In genomic region chr4:151852202-151852601, GRCh38 we compare ENCODE assay signal across 25 cellular contexts.
DNase-seq lines count a peak whose midpoint lies in the region; ATAC-seq, FAIRE-seq and TF ChIP-seq lines count a peak whose summit lies in the region.
"Had no signal": no experiment of that assay in that cellular context is flagged by ENCODE, and none has a peak within 500 bp of the region (broad histone marks: within the 10 kb centered on the region; RNA-seq: fewer than 3 reads in every experiment).

No MANE protein-coding gene starts in this region.

- FAIRE-seq in HepG2 (lab: Jason Lieb, UNC) = no peak
- FAIRE-seq: GM12878, GM12892, GM18507 had no signal

- no peak overlapping the region for H2BK15ac ChIP-seq in IMR-90 (ENCODE audit: low read depth, low read length)

- H2AFZ ChIP-seq in HepG2 (ENCODE audit: low read length) (no peak overlapping the region), IMR-90 (replicated peaks; ENCODE audit: low read length, poor library complexity) (no peak overlapping the region)

- H3K4me1 Mint-ChIP-seq in activated naive CD8-positive, alpha-beta T cell treated with anti-CD3 and anti-CD28 coated beads for 36 hours = peaks cover 2% of the 10 kb centered on the region
- H3K4me1 Mint-ChIP-seq: CD4-positive, alpha-beta memory T cell; CD4-positive, CD25-positive, alpha-beta regulatory T cell; CD8-positive, alpha-beta memory T cell had no signal

- no peaks in the 10 kb centered on the region for H3K79me1 ChIP-seq in IMR-90 (ENCODE audit: low read depth in 1 of 2, low read length in 2 of 2)

- no peak overlapping the region for H3K4me3 Mint-ChIP-seq in activated naive CD8-positive, alpha-beta T cell treated with anti-CD3 and anti-CD28 coated beads for 36 hours
- H3K4me3 Mint-ChIP-seq: CD4-positive, alpha-beta memory T cell; CD4-positive, CD25-positive, alpha-beta regulatory T cell; CD8-positive, alpha-beta memory T cell had no signal

- no peak overlapping the region for H4K91ac ChIP-seq in IMR-90 (ENCODE audit: insufficient read depth, low read depth, low read length)

- H4K20me1 ChIP-seq in HepG2 (ENCODE audit: insufficient read depth, low read length) = no peaks in the 10 kb centered on the region
- no peaks in the 10 kb centered on the region for H4K20me1 ChIP-seq in IMR-90 (ENCODE audit: insufficient read depth, low read length)
- H4K20me1 ChIP-seq: BLaER1 had no signal

- no peak overlapping the region for H2BK120ac ChIP-seq in IMR-90 (ENCODE audit: low read depth, low read length)

- TF ChIP-seq CTCF in HepG2 (CRISPR knock-in tag; IDR thresholded peaks at IDR 0.05) (no peak), right lobe of liver (IDR thresholded peaks at IDR 0.05) (no peak), IMR-90 (conservative IDR thresholded peaks at IDR 0.05; ENCODE audit: low read depth, low read length) (no peak)

- BruUV-seq in HepG2 (replicated peaks; lab: Mats Ljungman, UMichigan) (no TSS peak), IMR-90 (replicated peaks; lab: Mats Ljungman, UMichigan) (no TSS peak)

- H2AK5ac ChIP-seq in IMR-90 (ENCODE audit: low read depth, low read length) = no peak overlapping the region

- dilution Hi-C loops in IMR-90 (cut with HindIII; ENCODE audit: low sequenced_read_pairs, unreplicated experiment) = no loop called here

- H3K79me2 ChIP-seq in HepG2 (ENCODE audit: insufficient read depth, low read length) = no peaks in the 10 kb centered on the region

- H3K27me3 ChIP-seq in HepG2 (ENCODE audit: control insufficient read depth in 1 of 2, insufficient read depth in 2 of 2, low read length in 2 of 2) (peaks cover 0 to 3% of the 10 kb centered on the region in 2 experiments; a peak in 1 of 5 replicates), right lobe of liver (no peaks in the 10 kb centered on the region), IMR-90 (ENCODE audit: control insufficient read depth, insufficient read depth, low read length) (peaks cover 8% of the 10 kb centered on the region; the same call in 1 of the 2 replicates)
- H3K27me3 ChIP-seq: BE2C, BLaER1 had no signal

- no peak overlapping the region for H2BK20ac ChIP-seq in IMR-90 (ENCODE audit: low read depth, low read length)

- in situ Hi-C loops in HepG2 (cut with HindIII; ENCODE audit: extremely low pct_ligation_motif_present, low pct_unique_long_range_greater_than_20kb) = no loop called here
- in situ Hi-C loops in IMR-90 (cut with MboI; ENCODE audit: low sequenced_read_pairs) = no loop called here

- no peak overlapping the region for H2BK5ac ChIP-seq in IMR-90 (ENCODE audit: low read depth, low read length, poor library complexity, severe bottlenecking)

- no peak overlapping the region for H3K4ac ChIP-seq in IMR-90 (ENCODE audit: low read depth, low read length)

- H4K5ac ChIP-seq in IMR-90 (ENCODE audit: low read depth, low read length) = no peak overlapping the region

- H3K9me3 ChIP-seq in HepG2 (ENCODE audit: low read length) = no peaks in the 10 kb centered on the region
- H3K9me3 ChIP-seq in right lobe of liver = no peaks in the 10 kb centered on the region
- no peaks in the 10 kb centered on the region for H3K9me3 ChIP-seq in IMR-90 (ENCODE audit: control insufficient read depth, insufficient read depth, low read length)
- H3K9me3 ChIP-seq: BE2C, BLaER1 had no signal

- H4K8ac ChIP-seq in IMR-90 (ENCODE audit: low read depth in 2 of 2, low read length in 2 of 2) = no peak overlapping the region

- ATAC-seq in HepG2 = no peak
- ATAC-seq in right lobe of liver = no peak
- no peak for ATAC-seq in IMR-90 (ENCODE audit: low read depth)
- ATAC-seq: GM12878 had no signal

- no peak overlapping the region for H3K27ac ChIP-seq in HepG2 (ENCODE audit: extremely low read length, insufficient read depth, low read length)
- H3K27ac ChIP-seq in right lobe of liver = no peak overlapping the region
- no peak overlapping the region for H3K27ac ChIP-seq in IMR-90 (ENCODE audit: insufficient read depth, low read length)
- H3K27ac ChIP-seq: 22Rv1, BLaER1 had no signal

- H3K9ac ChIP-seq in HepG2 (ENCODE audit: insufficient read depth, low read depth, low read length) (no peak overlapping the region), IMR-90 (ENCODE audit: low read depth, low read length) (no peak overlapping the region)
- H3K9ac ChIP-seq: BLaER1 had no signal

- POLR2A ChIA-PET in HepG2 (lab: Yijun Ruan, JAX) (no interaction called here), IMR-90 (lab: Charles Lee; ENCODE audit: unreplicated experiment) (no interaction called here)

- H3K36me3 ChIP-seq in HepG2 (replicated peaks in 1 of 2; ENCODE audit: control insufficient read depth in 1 of 2, insufficient read depth in 2 of 2, low read length in 2 of 2) (no peaks in the 10 kb centered on the region), right lobe of liver (no peaks in the 10 kb centered on the region), IMR-90 (ENCODE audit: control insufficient read depth, insufficient read depth, low read length) (no peaks in the 10 kb centered on the region)
- H3K36me3 ChIP-seq: BE2C, BLaER1 had no signal

- H3K9me3 Mint-ChIP-seq in activated naive CD8-positive, alpha-beta T cell treated with anti-CD3 and anti-CD28 coated beads for 36 hours = no peaks in the 10 kb centered on the region

- CTCF ChIA-PET in HepG2 (lab: Yijun Ruan, JAX; ENCODE audit: low intra/inter-chr PET ratio, low total read pairs) (no interaction called here), IMR-90 (lab: Yijun Ruan, JAX) (no interaction called here)

- TF ChIP-seq RAD21 in HepG2 (CRISPR knock-in tag; IDR thresholded peaks at IDR 0.05) = no peak
- no peak for TF ChIP-seq RAD21 in IMR-90 (IDR thresholded peaks at IDR 0.05; ENCODE audit: low read length)

- H3K56ac ChIP-seq in IMR-90 (ENCODE audit: extremely low read depth, insufficient read depth, low read length) = no peak overlapping the region

- H3K23ac ChIP-seq in IMR-90 (ENCODE audit: low read depth, low read length) = no peak overlapping the region

- H3K4me3 ChIP-seq in HepG2 (replicated peaks in 1 of 3; ENCODE audit: insufficient read depth in 1 of 3, low read depth in 2 of 3, low read length in 3 of 3) (no peak overlapping the region), right lobe of liver (no peak overlapping the region), IMR-90 (ENCODE audit: insufficient read depth, low read depth, low read length) (no peak overlapping the region)
- H3K4me3 ChIP-seq: BLaER1, GM12878 had no signal

- H2AK9ac ChIP-seq in IMR-90 (replicated peaks; ENCODE audit: low read depth, low read length, poor library complexity) = no peak overlapping the region

- 0 out of 2 replicates have a peak, but pooled peaks cover 2% of the 10 kb centered on the region for H3K9me1 ChIP-seq in IMR-90 (ENCODE audit: insufficient read depth, low read length)

- intact Hi-C loops in HepG2 (cut with micrococcal nuclease; ENCODE audit: unreplicated experiment) (no loop called here), right lobe of liver (cut with DNase I) (no loop called here), IMR-90 (cut with micrococcal nuclease) (no loop called here)

- H3K14ac ChIP-seq in IMR-90 (replicated peaks; ENCODE audit: low read depth, low read length) = no peak overlapping the region

- TF ChIP-seq EP300 in HepG2 (IDR thresholded peaks at IDR 0.05; ENCODE audit: low read depth in 2 of 2, low read length in 2 of 2) (no peak), HepG2 (CRISPR knock-in tag; IDR thresholded peaks at IDR 0.05; ENCODE audit: borderline replicate concordance) (no peak)

- TF ChIP-seq POLR2A in HepG2 (IDR thresholded peaks at IDR 0.05; ENCODE audit: insufficient read depth in 1 of 2, low read depth in 2 of 2, low read length in 2 of 2) = no peak
- no peak for TF ChIP-seq POLR2A in right lobe of liver (IDR thresholded peaks at IDR 0.05)
- TF ChIP-seq POLR2A in IMR-90 (IDR thresholded peaks at IDR 0.05; ENCODE audit: low read depth, low read length) = no peak

- H3K4me1 ChIP-seq in HepG2 (ENCODE audit: insufficient read depth, low read length) = no peaks in the 10 kb centered on the region
- no peaks in the 10 kb centered on the region for H3K4me1 ChIP-seq in right lobe of liver
- no peaks in the 10 kb centered on the region for H3K4me1 ChIP-seq in IMR-90 (ENCODE audit: control insufficient read depth, insufficient read depth, low read length)
- H3K4me1 ChIP-seq: BE2C, BLaER1 had no signal

- no peak for DNase-seq in HepG2 (ENCODE audit: low spot score)
- DNase-seq in right lobe of liver = no peak
- no peak for DNase-seq in IMR-90
- no peak for DNase-seq in activated naive CD8-positive, alpha-beta T cell treated with anti-CD3 and anti-CD28 coated beads for 36 hours
- no peak for DNase-seq in NCI-H1417 treated with DMSO at 0.1 percent for 48 hours (lab: John Stamatoyannopoulos, UW)
- DNase-seq: ACHN; BE2C; C1 segment of cervical spinal cord; CD4-positive, alpha-beta memory T cell; CD4-positive, CD25-positive, alpha-beta regulatory T cell; CD8-positive, alpha-beta memory T cell; COR-L47; DMS 273 treated with DMSO at 0.1 percent for 48 hours; DMS153; DMS53; DMS79; DND-41; EL; GDM1 had no signal

- H3K4me2 ChIP-seq in HepG2 (ENCODE audit: low read depth, low read length) (no peak overlapping the region), IMR-90 (ENCODE audit: low read depth, low read length) (no peak overlapping the region)
- H3K4me2 ChIP-seq: BLaER1 had no signal

- H3K18ac ChIP-seq in IMR-90 (ENCODE audit: low read depth, low read length) = no peak overlapping the region

- 0% methylated on average over 2 of the region's 2 CpGs for WGBS in HepG2 (ENCODE audit: low lambda C conversion rate)
- WGBS in right lobe of liver (ENCODE audit: insufficient coverage, low coverage, low lambda C conversion rate, missing lambda C conversion rate) = 21% methylated on average over 2 of the region's 2 CpGs
- no CpG with 5 or more reads among the region's 2 CpGs for WGBS in IMR-90 (ENCODE audit: extremely low coverage in 2 of 2, insufficient read length in 1 of 2), 2 experiments

- H3K36me3 Mint-ChIP-seq in activated naive CD8-positive, alpha-beta T cell treated with anti-CD3 and anti-CD28 coated beads for 36 hours = no peaks in the 10 kb centered on the region
- H3K36me3 Mint-ChIP-seq: CD14-positive monocyte; CD4-positive, alpha-beta memory T cell; CD4-positive, CD25-positive, alpha-beta regulatory T cell had no signal

- H3K27ac Mint-ChIP-seq in activated naive CD8-positive, alpha-beta T cell treated with anti-CD3 and anti-CD28 coated beads for 36 hours = no peak overlapping the region
- H3K27ac Mint-ChIP-seq: CD4-positive, alpha-beta memory T cell; CD4-positive, CD25-positive, alpha-beta regulatory T cell; CD8-positive, alpha-beta memory T cell had no signal

- H3K27me3 Mint-ChIP-seq in activated naive CD8-positive, alpha-beta T cell treated with anti-CD3 and anti-CD28 coated beads for 36 hours = no peaks in the 10 kb centered on the region

TF ChIP-seq in HepG2, 621 proteins besides CTCF, POLR2A, EP300 and RAD21 (continues in another document):
- TF ChIP-seq ZFX (CRISPR knock-in tag; IDR thresholded peaks at IDR 0.05; ENCODE audit: low read depth) = no peak

TF ChIP-seq in IMR-90, 13 proteins besides CTCF, POLR2A, EP300 and RAD21:
- TF ChIP-seq MAZ (IDR thresholded peaks at IDR 0.05; ENCODE audit: borderline replicate concordance, low read depth, low read length) (no peak), MAFK (IDR thresholded peaks at IDR 0.05; ENCODE audit: low read depth, low read length) (0 out of 2 replicates have a peak, but pooled peaks have one; percentile 13)
